Comparison of ENCODE assay signal across 8 cellular contexts in genomic region chr18:13611058-13611615, GRCh38.
A peak's percentile ranks its signal among the peaks of the same experiment; 100 is the strongest.
DNase-seq lines count a peak whose midpoint lies in the region; ATAC-seq lines count a peak whose summit lies in the region.

No MANE protein-coding gene starts in this region.

- DNase-seq in GM04503 (ENCODE audit: low read depth) = peak; percentile 21
- DNase-seq in T-helper 2 cell treated with Interferon-gamma antibody and Interleukin-4, amounts not matched to agents 5 μg/mL and 100 μg/mL, for 36 hours (ENCODE audit: low spot score) = peak; percentile 4
- DNase-seq in fibroblast of peridontal ligament (ENCODE audit: extremely low read depth) = peak; percentile 37
- peak; percentile 69 for DNase-seq in occipital lobe (lab: John Stamatoyannopoulos, UW)
- no peak for DNase-seq in NCI-H187 (lab: John Stamatoyannopoulos, UW)
- DNase-seq in GM19240 (ENCODE audit: insufficient read length, low spot score) = no peak

- ATAC-seq in HG02642 (IDR thresholded peaks at IDR 0.05; ENCODE audit: poor library complexity, unreplicated experiment) (peak; percentile 29), GM21717 (IDR thresholded peaks at IDR 0.05; ENCODE audit: unreplicated experiment) (no peak)

- peaks cover 78% of the 10 kb centered on the region for H3K4me1 Mint-ChIP-seq in T-helper 2 cell treated with Interferon-gamma antibody and Interleukin-4, amounts not matched to agents 5 μg/mL and 100 μg/mL, for 36 hours (ENCODE audit: low read depth)

- no peaks in the 10 kb centered on the region for H3K27me3 Mint-ChIP-seq in T-helper 2 cell treated with Interferon-gamma antibody and Interleukin-4, amounts not matched to agents 5 μg/mL and 100 μg/mL, for 36 hours (ENCODE audit: low read depth)

- H3K4me3 Mint-ChIP-seq in T-helper 2 cell treated with Interferon-gamma antibody and Interleukin-4, amounts not matched to agents 5 μg/mL and 100 μg/mL, for 36 hours = peak overlapping the region; percentile 84

- peaks cover 5% of the 10 kb centered on the region for H3K9me3 Mint-ChIP-seq in T-helper 2 cell treated with Interferon-gamma antibody and Interleukin-4, amounts not matched to agents 5 μg/mL and 100 μg/mL, for 36 hours

- H3K36me3 Mint-ChIP-seq in T-helper 2 cell treated with Interferon-gamma antibody and Interleukin-4, amounts not matched to agents 5 μg/mL and 100 μg/mL, for 36 hours (ENCODE audit: low read depth) = peaks cover 13% of the 10 kb centered on the region

- H3K27ac Mint-ChIP-seq in T-helper 2 cell treated with Interferon-gamma antibody and Interleukin-4, amounts not matched to agents 5 μg/mL and 100 μg/mL, for 36 hours = peak overlapping the region; percentile 83

Comparison
In these comparisons a context has a peak if more than half of its experiments do, and no peak if none do; other contexts are left out.
1. DNase-seq: peak in GM04503 (single experiment), T-helper 2 cell treated with Interferon-gamma antibody and Interleukin-4, amounts not matched to agents 5 μg/mL and 100 μg/mL, for 36 hours (single experiment), fibroblast of peridontal ligament (single experiment) and occipital lobe (single experiment); none in NCI-H187 (0 of 2) and GM19240 (single experiment).